ENCODE assay signal across 9 cellular contexts in the genomic region with DNA sequence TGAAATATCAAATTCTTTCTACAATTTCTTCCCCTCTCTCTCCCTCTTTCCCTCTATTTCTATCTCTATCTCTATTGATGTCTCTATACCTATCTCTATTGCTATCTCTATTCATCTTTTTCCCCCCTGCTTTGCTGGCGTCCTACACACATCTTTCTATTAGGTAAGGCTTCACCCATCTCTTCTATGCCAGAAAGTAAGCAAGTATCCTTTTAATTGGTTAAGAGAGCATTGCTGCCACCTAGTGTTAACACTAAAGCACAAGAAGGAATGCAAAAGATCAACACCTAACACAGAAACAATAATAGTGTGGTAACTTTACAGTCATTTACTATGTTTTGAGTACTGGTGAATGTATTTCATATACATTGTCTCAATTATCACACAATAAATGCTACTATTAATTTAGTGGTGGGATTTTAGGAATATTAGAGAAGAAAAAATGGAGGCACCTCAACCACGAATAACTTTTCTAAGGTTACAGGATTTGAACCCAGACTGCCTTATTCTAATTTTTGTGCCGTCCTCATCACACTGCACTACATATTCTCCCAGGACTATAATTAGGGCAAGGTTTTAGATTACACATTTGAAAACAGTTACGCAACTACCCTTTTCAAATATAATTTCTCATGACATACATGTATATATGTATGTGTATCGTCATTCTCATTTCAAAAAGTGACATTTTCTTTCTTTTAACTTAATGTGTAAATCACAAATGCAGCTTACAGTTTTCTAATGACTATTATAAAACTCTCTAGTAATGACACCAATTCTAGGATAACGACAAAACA. TPM values are rescaled to one million over a fixed set of nuclear protein-coding genes. Genes with fewer than 3 reads are reported as not detected.
DNase-seq lines count a peak whose midpoint lies in the region; ATAC-seq and TF ChIP-seq lines count a peak whose summit lies in the region.
"Had no signal": no experiment of that assay in that cellular context is flagged by ENCODE, and none has a peak within 500 bp of the region (broad histone marks: within the 10 kb centered on the region; RNA-seq: fewer than 3 reads in every experiment).

No MANE protein-coding gene starts in this region.

- DNase-seq in GM10248 (ENCODE audit: extremely low spot score) (peak; percentile 60), NCI-H146 (lab: John Stamatoyannopoulos, UW) (peak; percentile 27), T-helper 17 cell (no peak), fibroblast of the aortic adventitia (ENCODE audit: low read depth) (peak; percentile 83), omental fat pad (ENCODE audit: low spot score) (no peak), GOT3 (lab: John Stamatoyannopoulos, UW) (no peak)

- ATAC-seq in HG02623 (IDR thresholded peaks at IDR 0.05; ENCODE audit: unreplicated experiment) (peak; percentile 47), T-helper 17 cell (peak; percentile 62), omental fat pad (ENCODE audit: low FRiP score) (peak; percentile 46)

- H3K4me3 ChIP-seq in fibroblast of the aortic adventitia (ENCODE audit: low read depth, low read length) = no peak overlapping the region

- no peak overlapping the region for H3K27ac ChIP-seq in 22Rv1

- POLR2A ChIA-PET in GM10248 (lab: Yijun Ruan, JAX) = no interaction called here

- no peaks in the 10 kb centered on the region for H3K9me3 ChIP-seq in T-helper 17 cell (ENCODE audit: control insufficient read depth, low read length, poor library complexity, severe bottlenecking)

- H3K4me3 Mint-ChIP-seq in T-helper 17 cell = no peak overlapping the region
- H3K4me3 Mint-ChIP-seq: central memory CD8-positive, alpha-beta T cell had no signal

- TF ChIP-seq CTCF in 22Rv1 (IDR thresholded peaks at IDR 0.05) (peak; percentile 78), GM10248 (IDR thresholded peaks at IDR 0.05; ENCODE audit: control extremely low read depth, extremely low read depth, low read depth, missing control alignments) (peak; percentile 60), fibroblast of the aortic adventitia (IDR thresholded peaks at IDR 0.05; ENCODE audit: insufficient read depth, low read length) (peak; percentile 67), omental fat pad (IDR thresholded peaks at IDR 0.05) (peak in 1 of 3 donors; percentile 28)

- no peak overlapping the region for H3K27ac Mint-ChIP-seq in T-helper 17 cell

- H3K36me3 Mint-ChIP-seq in T-helper 17 cell (ENCODE audit: low read depth) = no peaks in the 10 kb centered on the region

- H3K27me3 Mint-ChIP-seq in T-helper 17 cell = peaks cover 2% of the 10 kb centered on the region

- CTCF ChIA-PET in GM10248 (lab: Yijun Ruan, JAX) = interaction anchor here (1.0 to 8.9 kb wide), 6 partner anchors 13 to 401 kb away, joined by 4 to 131 read pairs (median 6); no protein-coding TSS in a partner anchor

- H3K4me1 Mint-ChIP-seq in T-helper 17 cell = peaks cover 4% of the 10 kb centered on the region
- H3K4me1 Mint-ChIP-seq: central memory CD8-positive, alpha-beta T cell had no signal

RNA-seq across cellular contexts. Expression of a gene that starts 3.7 kb away (rescaled TPM):
- total RNA-seq in T-helper 17 cell (not detected), fibroblast of the aortic adventitia (ENCODE audit: low replicate concordance) (0.81 TPM in 1 of 2 replicates, not detected in the other), omental fat pad (1 to 10 TPM in 2 of 4 donors, under 1 TPM in 1, not detected in 1; 0.48 to 2.2 (median 1.5) TPM)

RNA-seq across cellular contexts. Expression of a gene that starts 38.9 kb away (rescaled TPM):
- total RNA-seq in T-helper 17 cell (100 to 1,000 TPM; 105 to 121 TPM), fibroblast of the aortic adventitia (ENCODE audit: low replicate concordance) (21.9 and 41.9 TPM in 2 replicates), omental fat pad (100 to 1,000 TPM in 2 of 4 donors, 10 to 100 TPM in 2; 89.4 to 138 (median 103) TPM)

RNA-seq across cellular contexts. Expression of a gene that starts 46.7 kb away (rescaled TPM):
- not detected for total RNA-seq in T-helper 17 cell
- 0.18 TPM in 1 of 2 replicates, not detected in the other for total RNA-seq in fibroblast of the aortic adventitia (ENCODE audit: low replicate concordance)
- 10 to 100 TPM in 3 of 4 donors, 1 to 10 TPM in 1; 5.8 to 25.9 (median 14.0) TPM for total RNA-seq in omental fat pad

Comparison
In these comparisons a context has a peak if more than half of its experiments do, and no peak if none do; other contexts are left out.
1. DNase-seq: peak in GM10248 (single experiment), NCI-H146 (single experiment) and fibroblast of the aortic adventitia (single experiment); none in T-helper 17 cell (0 of 3), omental fat pad (single experiment) and GOT3 (single experiment).
2. Peak in every context shown above with its lines, with median percentiles within 50 percentile points of each other: ATAC-seq.